In the genomic region with DNA sequence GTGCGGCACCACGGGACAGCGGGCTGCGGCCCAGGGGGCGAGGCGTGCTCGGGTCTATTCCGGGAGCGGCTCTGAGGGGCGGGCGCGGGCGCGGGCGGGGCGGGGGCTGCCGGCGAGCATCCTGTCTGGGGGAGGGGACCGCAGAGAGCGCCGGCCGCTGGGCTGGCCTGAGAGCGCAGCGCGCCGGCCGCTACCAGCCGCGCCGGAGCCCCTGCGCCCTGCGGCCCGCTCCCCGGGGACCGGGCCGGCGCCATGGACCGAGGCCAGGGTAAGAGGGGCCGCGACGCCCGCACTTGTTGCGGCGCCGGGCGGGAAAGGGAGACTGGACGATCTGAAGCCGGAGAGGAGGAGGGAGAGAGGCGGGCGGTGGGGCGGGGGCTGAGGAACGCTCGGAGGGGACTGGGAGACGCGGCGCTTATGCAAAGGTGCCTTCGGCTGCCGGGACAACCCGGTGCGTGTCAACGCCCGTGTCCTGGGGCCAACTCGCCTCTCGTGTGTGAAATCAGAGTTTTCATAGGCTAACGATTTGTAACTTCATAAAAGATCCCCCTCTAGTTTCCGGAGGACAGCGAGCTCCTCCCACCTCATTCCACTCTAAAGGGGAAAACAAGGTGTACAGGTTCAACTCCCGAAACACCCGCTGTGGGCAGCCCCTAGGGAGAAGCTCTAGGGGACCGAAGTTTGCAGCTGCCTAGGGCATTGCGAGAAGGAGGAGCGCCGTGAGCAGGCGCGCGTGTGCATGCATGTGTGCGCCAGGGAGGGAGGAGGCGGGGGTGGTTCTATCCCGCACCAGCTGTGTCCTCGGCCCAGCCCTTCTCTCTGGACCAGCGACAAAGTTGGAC, we compare ENCODE assay signal across 2 cellular contexts.
TF ChIP-seq lines count a peak whose summit lies in the region.

TSS of gene AFAP1L1 (plus strand) at position 143 of the 842 bp plus-strand sequence. CDS start at position 253, 110 bp downstream.

TF ChIP-seq in HEK293, 187 proteins besides CTCF, POLR2A, EP300 and RAD21 (continues in another document):
- TF ChIP-seq ZBTB11 (tag by site-specific recombination; conservative IDR thresholded peaks at IDR 0.05; ENCODE audit: low read depth) (peak; percentile 95), ZNF707 (tag by site-specific recombination; IDR thresholded peaks at IDR 0.05) (no peak), ZNF830 (tag by site-specific recombination; IDR thresholded peaks at IDR 0.05; ENCODE audit: low read depth) (no peak), SP3 (tag by site-specific recombination; IDR thresholded peaks at IDR 0.05) (peak; percentile 68), ZBTB17 (tag by site-specific recombination; IDR thresholded peaks at IDR 0.05) (peak; percentile 70), SCRT1 (tag by site-specific recombination; IDR thresholded peaks at IDR 0.05; ENCODE audit: borderline replicate concordance) (0 out of 2 replicates have a peak, but pooled peaks have one; percentile 22), ZXDB (tag by site-specific recombination; IDR thresholded peaks at IDR 0.05) (peak; percentile 33; the same call in 1 of the 2 replicates), ZNF677 (tag by site-specific recombination; IDR thresholded peaks at IDR 0.05) (no peak), SP2 (tag by site-specific recombination; IDR thresholded peaks at IDR 0.05) (peak; percentile 72), ZNF341 (tag by site-specific recombination; IDR thresholded peaks at IDR 0.05; ENCODE audit: low read depth) (peak; percentile 71), ZSCAN30 (tag by site-specific recombination; IDR thresholded peaks at IDR 0.05) (0 out of 2 replicates have a peak, but pooled peaks have one; percentile 3), ZNF623 (tag by site-specific recombination; IDR thresholded peaks at IDR 0.05) (no peak), IKZF3 (tag by site-specific recombination; IDR thresholded peaks at IDR 0.05) (0 out of 2 replicates have a peak, but pooled peaks have one; percentile 9), ZNF366 (tag by site-specific recombination; conservative IDR thresholded peaks at IDR 0.05) (no peak), ZNF544 (tag by site-specific recombination; IDR thresholded peaks at IDR 0.05) (no peak), ZNF514 (tag by site-specific recombination; IDR thresholded peaks at IDR 0.05) (no peak), ZNF398 (tag by site-specific recombination; IDR thresholded peaks at IDR 0.05) (peak; percentile 50)
- TF ChIP-seq, protein P1, sequence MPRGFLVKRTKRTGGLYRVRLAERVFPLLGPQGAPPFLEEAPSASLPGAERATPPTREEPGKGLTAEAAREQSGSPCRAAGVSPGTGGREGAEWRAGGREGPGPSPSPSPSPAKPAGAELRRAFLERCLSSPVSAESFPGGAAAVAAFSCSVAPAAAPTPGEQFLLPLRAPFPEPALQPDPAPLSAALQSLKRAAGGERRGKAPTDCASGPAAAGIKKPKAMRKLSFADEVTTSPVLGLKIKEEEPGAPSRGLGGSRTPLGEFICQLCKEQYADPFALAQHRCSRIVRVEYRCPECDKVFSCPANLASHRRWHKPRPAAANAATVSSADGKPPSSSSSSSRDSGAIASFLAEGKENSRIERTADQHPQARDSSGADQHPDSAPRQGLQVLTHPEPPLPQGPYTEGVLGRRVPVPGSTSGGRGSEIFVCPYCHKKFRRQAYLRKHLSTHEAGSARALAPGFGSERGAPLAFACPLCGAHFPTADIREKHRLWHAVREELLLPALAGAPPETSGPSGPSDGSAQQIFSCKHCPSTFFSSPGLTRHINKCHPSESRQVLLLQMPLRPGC (tag by site-specific recombination; IDR thresholded peaks at IDR 0.05), result no peak
- TF ChIP-seq, protein P2, sequence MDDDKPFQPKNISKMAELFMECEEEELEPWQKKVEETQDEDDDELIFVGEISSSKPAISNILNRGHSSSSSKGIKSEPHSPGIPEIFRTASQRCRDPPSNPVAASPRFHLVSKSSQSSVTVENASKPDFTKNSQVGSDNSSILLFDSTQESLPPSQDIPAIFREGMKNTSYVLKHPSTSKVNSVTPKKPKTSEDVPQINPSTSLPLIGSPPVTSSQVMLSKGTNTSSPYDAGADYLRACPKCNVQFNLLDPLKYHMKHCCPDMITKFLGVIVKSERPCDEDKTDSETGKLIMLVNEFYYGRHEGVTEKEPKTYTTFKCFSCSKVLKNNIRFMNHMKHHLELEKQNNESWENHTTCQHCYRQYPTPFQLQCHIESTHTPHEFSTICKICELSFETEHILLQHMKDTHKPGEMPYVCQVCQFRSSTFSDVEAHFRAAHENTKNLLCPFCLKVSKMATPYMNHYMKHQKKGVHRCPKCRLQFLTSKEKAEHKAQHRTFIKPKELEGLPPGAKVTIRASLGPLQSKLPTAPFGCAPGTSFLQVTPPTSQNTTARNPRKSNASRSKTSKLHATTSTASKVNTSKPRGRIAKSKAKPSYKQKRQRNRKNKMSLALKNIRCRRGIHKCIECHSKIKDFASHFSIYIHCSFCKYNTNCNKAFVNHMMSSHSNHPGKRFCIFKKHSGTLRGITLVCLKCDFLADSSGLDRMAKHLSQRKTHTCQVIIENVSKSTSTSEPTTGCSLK (tag by site-specific recombination; IDR thresholded peaks at IDR 0.05), result no peak

TF ChIP-seq in HepG2, 621 proteins besides CTCF, POLR2A, EP300 and RAD21 (continued from another document):
- TF ChIP-seq, protein P3, sequence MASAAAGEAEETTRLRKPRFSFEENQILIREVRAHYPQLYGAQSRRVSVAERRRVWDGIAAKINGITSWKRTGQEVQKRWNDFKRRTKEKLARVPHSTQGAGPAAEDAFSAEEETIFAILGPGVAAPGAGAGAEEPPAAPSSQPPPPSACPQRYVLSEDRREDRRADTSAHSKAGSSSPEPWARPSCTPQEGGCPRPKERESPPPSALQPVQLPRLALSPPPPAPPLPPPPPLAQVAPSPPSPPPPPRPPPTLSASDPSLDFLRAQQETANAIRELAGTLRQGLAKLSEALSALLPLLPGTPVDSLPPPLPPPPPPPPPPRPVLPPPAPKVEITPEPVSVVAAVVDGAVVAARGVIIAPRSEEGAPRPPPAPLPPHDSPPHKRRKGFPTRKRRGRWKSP (CRISPR knock-in tag; IDR thresholded peaks at IDR 0.05), result 0 out of 2 replicates have a peak, but pooled peaks have one; percentile 29
- TF ChIP-seq, protein P4, sequence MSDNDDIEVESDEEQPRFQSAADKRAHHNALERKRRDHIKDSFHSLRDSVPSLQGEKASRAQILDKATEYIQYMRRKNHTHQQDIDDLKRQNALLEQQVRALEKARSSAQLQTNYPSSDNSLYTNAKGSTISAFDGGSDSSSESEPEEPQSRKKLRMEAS (IDR thresholded peaks at IDR 0.05), result 0 out of 2 replicates have a peak, but pooled peaks have one; percentile 15
- TF ChIP-seq PATZ1 (CRISPR knock-in tag; IDR thresholded peaks at IDR 0.05) (0 out of 2 replicates have a peak, but pooled peaks have one; percentile 8), BCL6 (CRISPR knock-in tag; IDR thresholded peaks at IDR 0.05) (no peak)
- TF ChIP-seq, protein P5, sequence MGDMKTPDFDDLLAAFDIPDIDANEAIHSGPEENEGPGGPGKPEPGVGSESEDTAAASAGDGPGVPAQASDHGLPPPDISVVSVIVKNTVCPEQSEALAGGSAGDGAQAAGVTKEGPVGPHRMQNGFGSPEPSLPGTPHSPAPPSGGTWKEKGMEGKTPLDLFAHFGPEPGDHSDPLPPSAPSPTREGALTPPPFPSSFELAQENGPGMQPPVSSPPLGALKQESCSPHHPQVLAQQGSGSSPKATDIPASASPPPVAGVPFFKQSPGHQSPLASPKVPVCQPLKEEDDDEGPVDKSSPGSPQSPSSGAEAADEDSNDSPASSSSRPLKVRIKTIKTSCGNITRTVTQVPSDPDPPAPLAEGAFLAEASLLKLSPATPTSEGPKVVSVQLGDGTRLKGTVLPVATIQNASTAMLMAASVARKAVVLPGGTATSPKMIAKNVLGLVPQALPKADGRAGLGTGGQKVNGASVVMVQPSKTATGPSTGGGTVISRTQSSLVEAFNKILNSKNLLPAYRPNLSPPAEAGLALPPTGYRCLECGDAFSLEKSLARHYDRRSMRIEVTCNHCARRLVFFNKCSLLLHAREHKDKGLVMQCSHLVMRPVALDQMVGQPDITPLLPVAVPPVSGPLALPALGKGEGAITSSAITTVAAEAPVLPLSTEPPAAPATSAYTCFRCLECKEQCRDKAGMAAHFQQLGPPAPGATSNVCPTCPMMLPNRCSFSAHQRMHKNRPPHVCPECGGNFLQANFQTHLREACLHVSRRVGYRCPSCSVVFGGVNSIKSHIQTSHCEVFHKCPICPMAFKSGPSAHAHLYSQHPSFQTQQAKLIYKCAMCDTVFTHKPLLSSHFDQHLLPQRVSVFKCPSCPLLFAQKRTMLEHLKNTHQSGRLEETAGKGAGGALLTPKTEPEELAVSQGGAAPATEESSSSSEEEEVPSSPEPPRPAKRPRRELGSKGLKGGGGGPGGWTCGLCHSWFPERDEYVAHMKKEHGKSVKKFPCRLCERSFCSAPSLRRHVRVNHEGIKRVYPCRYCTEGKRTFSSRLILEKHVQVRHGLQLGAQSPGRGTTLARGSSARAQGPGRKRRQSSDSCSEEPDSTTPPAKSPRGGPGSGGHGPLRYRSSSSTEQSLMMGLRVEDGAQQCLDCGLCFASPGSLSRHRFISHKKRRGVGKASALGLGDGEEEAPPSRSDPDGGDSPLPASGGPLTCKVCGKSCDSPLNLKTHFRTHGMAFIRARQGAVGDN (CRISPR knock-in tag; IDR thresholded peaks at IDR 0.05), result peak; percentile 21
